ENCODE assay signal across 10 cellular contexts in the genomic region with DNA sequence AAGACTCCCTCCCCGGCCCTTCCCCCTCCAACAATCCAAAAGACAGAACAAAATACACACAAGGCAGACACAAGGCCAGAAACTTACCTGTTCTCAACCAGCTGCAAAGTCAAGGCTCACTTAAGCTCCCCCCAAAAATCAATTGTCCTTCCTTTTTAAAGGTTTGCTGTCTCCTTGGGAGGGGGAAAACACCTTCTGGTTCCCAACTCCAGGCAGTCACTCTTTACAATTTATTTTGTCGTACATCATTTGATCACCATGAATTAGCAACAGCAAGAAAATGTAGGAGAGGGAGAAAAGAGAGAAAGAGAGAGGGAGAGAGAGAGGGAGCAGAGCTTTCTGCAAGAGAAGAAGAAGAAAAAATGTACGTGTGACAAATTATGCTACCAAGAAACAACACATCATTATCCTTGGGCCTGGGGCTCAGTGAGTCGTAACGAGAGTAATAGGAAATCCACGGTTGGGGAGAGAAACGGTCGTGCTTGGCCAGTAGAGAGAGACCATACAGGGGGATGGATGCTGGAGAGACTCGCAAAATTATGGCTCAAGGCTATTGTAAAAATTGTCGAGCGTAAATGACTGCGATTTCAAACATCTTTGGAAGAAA. TPM values are rescaled to one million over a fixed set of nuclear protein-coding genes. Genes with fewer than 3 reads are reported as not detected.
DNase-seq lines count a peak whose midpoint lies in the region; ATAC-seq and TF ChIP-seq lines count a peak whose summit lies in the region.
"Had no signal": no experiment of that assay in that cellular context is flagged by ENCODE, and none has a peak within 500 bp of the region (broad histone marks: within the 10 kb centered on the region; RNA-seq: fewer than 3 reads in every experiment).

A gene with protein sequence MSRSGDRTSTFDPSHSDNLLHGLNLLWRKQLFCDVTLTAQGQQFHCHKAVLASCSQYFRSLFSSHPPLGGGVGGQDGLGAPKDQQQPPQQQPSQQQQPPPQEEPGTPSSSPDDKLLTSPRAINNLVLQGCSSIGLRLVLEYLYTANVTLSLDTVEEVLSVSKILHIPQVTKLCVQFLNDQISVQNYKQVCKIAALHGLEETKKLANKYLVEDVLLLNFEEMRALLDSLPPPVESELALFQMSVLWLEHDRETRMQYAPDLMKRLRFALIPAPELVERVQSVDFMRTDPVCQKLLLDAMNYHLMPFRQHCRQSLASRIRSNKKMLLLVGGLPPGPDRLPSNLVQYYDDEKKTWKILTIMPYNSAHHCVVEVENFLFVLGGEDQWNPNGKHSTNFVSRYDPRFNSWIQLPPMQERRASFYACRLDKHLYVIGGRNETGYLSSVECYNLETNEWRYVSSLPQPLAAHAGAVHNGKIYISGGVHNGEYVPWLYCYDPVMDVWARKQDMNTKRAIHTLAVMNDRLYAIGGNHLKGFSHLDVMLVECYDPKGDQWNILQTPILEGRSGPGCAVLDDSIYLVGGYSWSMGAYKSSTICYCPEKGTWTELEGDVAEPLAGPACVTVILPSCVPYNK (minus strand): TSS at position 444 of the 607 bp plus-strand sequence. CDS start 2,432 bp downstream, outside the sequence.

- no peak within 1 kb of the TSS for H2BK5ac ChIP-seq in mesendoderm (ENCODE audit: low read length)

- POLR2A ChIA-PET in RWPE1 (lab: Yijun Ruan, JAX; ENCODE audit: low non-redundant PET), result no interaction called here

- intact Hi-C loops in activated naive CD4-positive, alpha-beta T cell treated with anti-CD3 and anti-CD28 coated beads for 36 hours (cut with micrococcal nuclease), result no loop called here
- intact Hi-C loops in ascending aorta (cut with DNase I), result no loop called here
- intact Hi-C loops in transverse colon (cut with DNase I; ENCODE audit: low total_unique reads), result no loop called here

- DNase-seq in activated naive CD4-positive, alpha-beta T cell treated with anti-CD3 and anti-CD28 coated beads for 36 hours, result no peak
- no peak for DNase-seq in ascending aorta (ENCODE audit: low spot score in 2 of 2)
- peak; percentile 18 for DNase-seq in mesendoderm
- no peak for DNase-seq in transverse colon
- DNase-seq in SIG-M5 treated with dmso at 0.1 percent for 504 hours (lab: John Stamatoyannopoulos, UW; ENCODE audit: unreplicated experiment), result no peak
- DNase-seq in RWPE1 (ENCODE audit: low spot score), result no peak
- DNase-seq: effector CD8-positive, alpha-beta T cell had no signal

- no peak within 1 kb of the TSS for H2BK15ac ChIP-seq in mesendoderm (replicated peaks; ENCODE audit: low read depth)

- no peak for ATAC-seq in GM18907 (IDR thresholded peaks at IDR 0.05; ENCODE audit: unreplicated experiment)

- H3K9ac ChIP-seq in mesendoderm (ENCODE audit: low read length), result peak within 1 kb of the TSS; percentile 47

- TF ChIP-seq CTCF in ascending aorta (IDR thresholded peaks at IDR 0.05) (no peak), transverse colon (IDR thresholded peaks at IDR 0.05) (no peak), RWPE1 (conservative IDR thresholded peaks at IDR 0.05; ENCODE audit: low read depth) (no peak)

- in situ Hi-C loops in transverse colon (cut with MboI; ENCODE audit: low pct_ligation_motif_present in 1 of 4, low pct_unique_long_range_greater_than_20kb in 1 of 4, low sequenced_read_pairs in 3 of 4), result no loop called here

- H2BK120ac ChIP-seq in mesendoderm (ENCODE audit: low read depth, low read length), result no peak within 1 kb of the TSS

- H3K27me3 ChIP-seq in ascending aorta (peaks cover 15% of the 10 kb centered on the region), mesendoderm (ENCODE audit: insufficient read depth, low read length, poor library complexity) (peaks cover 8% of the 10 kb centered on the region), transverse colon (peaks cover 55% of the 10 kb centered on the region)

- H2AK5ac ChIP-seq in mesendoderm (ENCODE audit: low read length), result no peak within 1 kb of the TSS

- peak within 1 kb of the TSS; percentile 33 for H3K4me2 ChIP-seq in mesendoderm (ENCODE audit: low read length)

- H3K4ac ChIP-seq in mesendoderm (ENCODE audit: low read depth, low read length), result no peak within 1 kb of the TSS

- H3K56ac ChIP-seq in mesendoderm (ENCODE audit: low read length), result peak within 1 kb of the TSS; percentile 78

- no peak within 1 kb of the TSS for H4K5ac ChIP-seq in mesendoderm (ENCODE audit: low read length)

- H3K4me1 ChIP-seq in ascending aorta (peaks cover 0 to 14% of the 10 kb centered on the region in 2 donors), mesendoderm (ENCODE audit: control insufficient read depth, low read depth, low read length) (peaks cover 3% of the 10 kb centered on the region), transverse colon (peaks cover 17 to 22% (median 22%) of the 10 kb centered on the region in 4 donors)

- no peak within 1 kb of the TSS for H3K23ac ChIP-seq in mesendoderm (ENCODE audit: low read length)

- no peaks in the 10 kb centered on the region for H3K79me1 ChIP-seq in mesendoderm (ENCODE audit: low read length)

- H3K4me1 Mint-ChIP-seq in activated naive CD4-positive, alpha-beta T cell treated with anti-CD3 and anti-CD28 coated beads, Interleukin-2, amount 50 U/mL, for 24 hours, result peaks cover 6% of the 10 kb centered on the region
- H3K4me1 Mint-ChIP-seq in activated naive CD4-positive, alpha-beta T cell treated with anti-CD3 and anti-CD28 coated beads for 36 hours (ENCODE audit: low read depth), result peaks cover 16% of the 10 kb centered on the region

- H3K36me3 ChIP-seq in ascending aorta (no peaks in the 10 kb centered on the region), mesendoderm (ENCODE audit: control insufficient read depth, insufficient read depth, low read length) (no peaks in the 10 kb centered on the region), transverse colon (no peaks in the 10 kb centered on the region)

- H3K27ac Mint-ChIP-seq in activated naive CD4-positive, alpha-beta T cell treated with anti-CD3 and anti-CD28 coated beads, Interleukin-2, amount 50 U/mL, for 24 hours, result no peak within 1 kb of the TSS
- H3K27ac Mint-ChIP-seq in activated naive CD4-positive, alpha-beta T cell treated with anti-CD3 and anti-CD28 coated beads for 36 hours, result no peak within 1 kb of the TSS

- H3K9me3 ChIP-seq in ascending aorta (no peaks in the 10 kb centered on the region), transverse colon (no peaks in the 10 kb centered on the region)

- no CpG with 5 or more reads among the region's 12 CpGs for WGBS in mesendoderm (ENCODE audit: extremely low coverage, insufficient coverage, low lambda C conversion rate)
- 48 to 53% methylated on average over 12 of the region's 12 CpGs for WGBS in transverse colon (ENCODE audit: low coverage in 1 of 2), 2 donors

- no peak within 1 kb of the TSS for H4K8ac ChIP-seq in mesendoderm (ENCODE audit: low read depth, low read length)

- CTCF ChIA-PET in activated naive CD4-positive, alpha-beta T cell treated with anti-CD3 and anti-CD28 coated beads for 36 hours (lab: Charles Lee), result no interaction called here
- CTCF ChIA-PET in RWPE1 (lab: Yijun Ruan, JAX), result interaction anchor here (0.7 kb wide), 1 partner anchor 12 kb away, joined by 3 read pairs; no protein-coding TSS in a partner anchor

- no peak within 1 kb of the TSS for H3K27ac ChIP-seq in ascending aorta
- H3K27ac ChIP-seq in mesendoderm (ENCODE audit: low read depth, low read length), result no peak within 1 kb of the TSS
- no peak within 1 kb of the TSS for H3K27ac ChIP-seq in transverse colon
- H3K27ac ChIP-seq in RWPE1, result no peak within 1 kb of the TSS

- peak within 1 kb of the TSS; percentile 82 for H3K18ac ChIP-seq in mesendoderm (ENCODE audit: low read length)

- H3K4me3 Mint-ChIP-seq in activated naive CD4-positive, alpha-beta T cell treated with anti-CD3 and anti-CD28 coated beads, Interleukin-2, amount 50 U/mL, for 24 hours, result peak within 1 kb of the TSS; percentile 34
- no peak within 1 kb of the TSS for H3K4me3 Mint-ChIP-seq in activated naive CD4-positive, alpha-beta T cell treated with anti-CD3 and anti-CD28 coated beads for 36 hours

- no peaks in the 10 kb centered on the region for H3K79me2 ChIP-seq in mesendoderm (ENCODE audit: control insufficient read depth, insufficient read depth, low read length)

- peak within 1 kb of the TSS; percentile 52 to 58 for H3K4me3 ChIP-seq in ascending aorta
- no peak within 1 kb of the TSS for H3K4me3 ChIP-seq in mesendoderm (ENCODE audit: low read length)
- H3K4me3 ChIP-seq in transverse colon, result peak within 1 kb of the TSS in 3 of 4 donors; percentile 4 to 54 (median 31)

- H3K36me3 Mint-ChIP-seq in activated naive CD4-positive, alpha-beta T cell treated with anti-CD3 and anti-CD28 coated beads, Interleukin-2, amount 50 U/mL, for 24 hours, result no peaks in the 10 kb centered on the region
- H3K36me3 Mint-ChIP-seq in activated naive CD4-positive, alpha-beta T cell treated with anti-CD3 and anti-CD28 coated beads for 36 hours (ENCODE audit: low read depth), result no peaks in the 10 kb centered on the region

- H3K9me3 Mint-ChIP-seq in activated naive CD4-positive, alpha-beta T cell treated with anti-CD3 and anti-CD28 coated beads, Interleukin-2, amount 50 U/mL, for 24 hours, result no peaks in the 10 kb centered on the region
- no peaks in the 10 kb centered on the region for H3K9me3 Mint-ChIP-seq in activated naive CD4-positive, alpha-beta T cell treated with anti-CD3 and anti-CD28 coated beads for 36 hours

- TF ChIP-seq POLR2A in transverse colon (IDR thresholded peaks at IDR 0.05), result no peak

- H3K27me3 Mint-ChIP-seq in activated naive CD4-positive, alpha-beta T cell treated with anti-CD3 and anti-CD28 coated beads, Interleukin-2, amount 50 U/mL, for 24 hours, result peaks cover 33% of the 10 kb centered on the region
- peaks cover 51% of the 10 kb centered on the region for H3K27me3 Mint-ChIP-seq in activated naive CD4-positive, alpha-beta T cell treated with anti-CD3 and anti-CD28 coated beads for 36 hours (ENCODE audit: low read depth)

- TF ChIP-seq EP300 in transverse colon (IDR thresholded peaks at IDR 0.05; ENCODE audit: low read depth), result no peak

RNA-seq across cellular contexts. Expression of the gene that starts here (rescaled TPM):
- not detected for total RNA-seq in activated naive CD4-positive, alpha-beta T cell treated with anti-CD3 and anti-CD28 coated beads for 36 hours
- total RNA-seq in ascending aorta (not detected), transverse colon (under 1 TPM in 3 of 4 donors, not detected in 1; 0.14 to 0.75 (median 0.64) TPM)
- polyA plus RNA-seq in mesendoderm (2013, experiment 1 of 2), result 0.48 TPM
- polyA plus RNA-seq in mesendoderm (2013, experiment 2 of 2), result 0.50 TPM
- total RNA-seq: LHCN-M2 had no signal
